16 cellular contexts compared by ENCODE assay signal in the genomic region with DNA sequence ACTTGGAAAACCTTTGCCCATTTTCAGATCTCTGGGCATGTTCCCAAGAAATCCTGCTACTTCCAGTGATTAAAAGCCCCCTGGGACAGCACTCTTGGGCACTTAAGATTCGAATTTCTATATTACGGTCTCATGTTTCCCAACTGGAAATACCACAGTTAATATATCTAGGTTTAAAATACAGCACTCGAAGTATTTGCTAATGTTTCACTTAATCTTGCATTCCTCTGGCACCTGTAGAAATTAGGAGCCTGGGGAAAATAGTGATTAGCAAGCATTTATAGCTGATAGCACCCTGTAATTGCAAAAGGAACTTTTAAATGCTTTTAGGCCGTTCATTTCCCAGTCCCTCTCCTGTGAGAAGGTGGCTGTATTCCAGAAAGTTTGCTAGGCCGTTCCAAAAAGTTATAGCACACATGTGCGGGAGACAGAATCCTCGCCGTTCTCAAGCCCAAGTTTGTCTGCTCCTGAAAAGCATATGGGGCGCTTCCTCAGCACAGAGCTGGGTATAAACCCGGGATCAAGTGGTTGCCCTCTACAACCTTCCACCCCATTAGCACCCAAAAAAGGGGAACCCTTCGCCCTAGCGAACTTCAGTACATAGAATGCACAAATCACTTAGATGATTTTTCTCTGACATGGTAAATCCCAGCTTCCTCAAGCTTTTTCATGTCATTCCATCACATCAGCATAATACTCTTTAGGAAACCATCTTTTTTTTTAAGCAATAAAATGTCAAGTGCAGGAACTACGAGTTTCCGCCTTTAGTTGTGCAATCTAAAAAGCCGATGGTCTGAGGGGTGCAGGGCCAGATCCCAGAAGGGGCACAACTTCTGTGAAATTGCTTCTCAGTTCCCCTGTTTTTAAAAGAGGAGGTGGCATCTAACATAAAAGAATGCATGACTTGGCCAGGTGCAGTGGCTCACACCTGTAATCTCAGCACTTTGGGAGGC.
DNase-seq lines count a peak whose midpoint lies in the region; ATAC-seq, FAIRE-seq and TF ChIP-seq lines count a peak whose summit lies in the region.
"Had no signal": no experiment of that assay in that cellular context is flagged by ENCODE, and none has a peak within 500 bp of the region (broad histone marks: within the 10 kb centered on the region; RNA-seq: fewer than 3 reads in every experiment).

No MANE protein-coding gene starts in this region.

- DNase-seq in LHCN-M2 (ENCODE audit: low read depth), result peak; percentile 20
- DNase-seq in NOMO-1 treated with dmso at 0.1 percent for 144 hours (lab: John Stamatoyannopoulos, UW; ENCODE audit: unreplicated experiment), result peak; percentile 53
- DNase-seq in Right ventricle myocardium superior, result no peak
- no peak for DNase-seq in pancreas
- no peak for DNase-seq in natural killer cell
- DNase-seq in PC-9, result no peak
- DNase-seq in NCI-H748 treated with DMSO at 0.1 percent for 48 hours (lab: John Stamatoyannopoulos, UW), result no peak
- DNase-seq: activated CD4-positive, alpha-beta T cell treated with anti-CD3 and anti-CD28 coated beads for 36 hours; activated naive CD4-positive, alpha-beta T cell treated with Interleukin-2 at 50 U/mL for 16 hours; AML-193; H9; NCI-H187 treated with DMSO at 0.1 percent for 48 hours; stimulated activated CD4-positive, alpha-beta T cell treated with anti-CD3 and anti-CD28 coated beads, Interleukin-4, amount 100 ng/mL, for 4 hours; transverse colon had no signal

- no peaks in the 10 kb centered on the region for H3K9me2 ChIP-seq in PC-9 (ENCODE audit: insufficient read depth)

- no peaks in the 10 kb centered on the region for H3K4me1 Mint-ChIP-seq in natural killer cell

- H3F3A ChIP-seq in PC-9 (ENCODE audit: insufficient read depth, low read depth), result no peaks in the 10 kb centered on the region

- peaks cover 29 to 43% of the 10 kb centered on the region in 2 donors for H3K27me3 Mint-ChIP-seq in natural killer cell (ENCODE audit: low read depth in 2 of 2)

- CTCF ChIA-PET in PC-9 (lab: Charles Lee), result no interaction called here

- no peaks in the 10 kb centered on the region for H3K36me3 ChIP-seq in pancreas
- no peaks in the 10 kb centered on the region for H3K36me3 ChIP-seq in PC-9 (ENCODE audit: low read depth)
- H3K36me3 ChIP-seq: transverse colon had no signal

- H2AFZ ChIP-seq in PC-9, result no peak overlapping the region

- H3K9me3 Mint-ChIP-seq in natural killer cell, result no peaks in the 10 kb centered on the region
- H3K9me3 Mint-ChIP-seq: H9 had no signal

- no peak for FAIRE-seq in pancreas (lab: Jason Lieb, UNC)
- FAIRE-seq: HTR-8/SVneo had no signal

- H3K9me3 ChIP-seq in pancreas, result no peaks in the 10 kb centered on the region
- no peaks in the 10 kb centered on the region for H3K9me3 ChIP-seq in PC-9 (ENCODE audit: insufficient read depth, low read depth)
- H3K9me3 ChIP-seq: transverse colon had no signal

- intact Hi-C loops in Right ventricle myocardium superior (cut with DNase I) (no loop called here), pancreas (cut with DNase I) (no loop called here), natural killer cell (cut with micrococcal nuclease) (no loop called here), PC-9 (cut with micrococcal nuclease; ENCODE audit: unreplicated experiment) (no loop called here)

- no peaks in the 10 kb centered on the region for H3K79me2 ChIP-seq in PC-9 (ENCODE audit: low read depth)

- WGBS in pancreas, 2 donors, result 50 to 52% methylated on average over 15 of the region's 15 CpGs

- no peak overlapping the region for H3K4me3 Mint-ChIP-seq in natural killer cell
- H3K4me3 Mint-ChIP-seq: activated CD4-positive, alpha-beta T cell treated with anti-CD3 and anti-CD28 coated beads for 36 hours; H9 had no signal

- H3K4me1 ChIP-seq in pancreas, result peaks cover 0 to 6% (median 3%) of the 10 kb centered on the region in 3 donors
- H3K4me1 ChIP-seq in PC-9 (replicated peaks; ENCODE audit: insufficient read depth), result no peaks in the 10 kb centered on the region

- H3K4me2 ChIP-seq in PC-9, result no peak overlapping the region

- no peak overlapping the region for H3K27ac Mint-ChIP-seq in natural killer cell
- H3K27ac Mint-ChIP-seq: activated CD4-positive, alpha-beta T cell treated with anti-CD3 and anti-CD28 coated beads for 36 hours; H9 had no signal

- ATAC-seq in Right ventricle myocardium superior (ENCODE audit: poor library complexity) (peak; percentile 47), pancreas (peak; percentile 33 to 64 (median 58)), natural killer cell (no peak), HG03342 (IDR thresholded peaks at IDR 0.05; ENCODE audit: unreplicated experiment) (no peak)
- ATAC-seq: activated CD4-positive, alpha-beta T cell treated with anti-CD3 and anti-CD28 coated beads for 36 hours had no signal

- no TSS peak for BruUV-seq in PC-9 (replicated peaks; lab: Mats Ljungman, UMichigan)

- no peaks in the 10 kb centered on the region for H3K36me3 Mint-ChIP-seq in natural killer cell

- H4K20me1 ChIP-seq in PC-9 (ENCODE audit: insufficient read depth), result no peaks in the 10 kb centered on the region; the same call in 1 of the 2 replicates

- POLR2A ChIA-PET in PC-9 (lab: Charles Lee; ENCODE audit: unreplicated experiment), result interaction anchor here (0.6 kb wide), 1 partner anchor 1867 kb away, joined by 24 read pairs; no protein-coding TSS in a partner anchor

- H3K27ac ChIP-seq in pancreas, result no peak overlapping the region
- no peak overlapping the region for H3K27ac ChIP-seq in PC-9
- H3K27ac ChIP-seq: transverse colon had no signal

- H3K27me3 ChIP-seq in pancreas, result no peaks in the 10 kb centered on the region
- H3K27me3 ChIP-seq in PC-9 (ENCODE audit: insufficient read depth, low read depth), result peaks cover 99% of the 10 kb centered on the region
- H3K27me3 ChIP-seq: transverse colon had no signal

- H3K4me3 ChIP-seq in pancreas (no peak overlapping the region), PC-9 (no peak overlapping the region)
- H3K4me3 ChIP-seq: transverse colon had no signal

- TF ChIP-seq CTCF in pancreas (IDR thresholded peaks at IDR 0.05) (no peak), natural killer cell (IDR thresholded peaks at IDR 0.05) (no peak), PC-9 (conservative IDR thresholded peaks at IDR 0.05) (no peak)

Comparison
In these comparisons a context has a peak if more than half of its experiments do, and no peak if none do; other contexts are left out.
1. DNase-seq: peak in LHCN-M2 (single experiment) and NOMO-1 treated with dmso at 0.1 percent for 144 hours (single experiment); none in Right ventricle myocardium superior (single experiment), pancreas (0 of 6), natural killer cell (single experiment), PC-9 (0 of 2) and NCI-H748 treated with DMSO at 0.1 percent for 48 hours (single experiment).
2. ATAC-seq: peak in Right ventricle myocardium superior (single experiment) and pancreas (4 of 4); none in natural killer cell (0 of 3) and HG03342 (single experiment).